Comparison of ENCODE assay signal across 19 cellular contexts in genomic region chr2:46999857-47000678, GRCh38. TPM values are rescaled to one million over a fixed set of nuclear protein-coding genes. Genes with fewer than 3 reads are reported as not detected.
DNase-seq lines count a peak whose midpoint lies in the region; ATAC-seq and TF ChIP-seq lines count a peak whose summit lies in the region.
"Had no signal": no experiment of that assay in that cellular context is flagged by ENCODE, and none has a peak within 500 bp of the region (broad histone marks: within the 10 kb centered on the region; RNA-seq: fewer than 3 reads in every experiment).

No MANE protein-coding gene starts in this region.

- no peak for ATAC-seq in HG03571 (IDR thresholded peaks at IDR 0.05; ENCODE audit: unreplicated experiment)
- no peak for ATAC-seq in HG02981 (IDR thresholded peaks at IDR 0.05; ENCODE audit: unreplicated experiment)
- ATAC-seq: foreskin keratinocyte, natural killer cell, upper lobe of right lung had no signal

- peaks cover 3% of the 10 kb centered on the region for H4K20me1 ChIP-seq in osteoblast (ENCODE audit: insufficient read depth, low read length)

- H3K79me2 ChIP-seq in osteoblast (ENCODE audit: insufficient read depth, low read length), result no peaks in the 10 kb centered on the region

- no peaks in the 10 kb centered on the region for H3K9me3 ChIP-seq in osteoblast (ENCODE audit: low read depth, low read length)
- H3K9me3 ChIP-seq: upper lobe of right lung had no signal

- H3K27me3 Mint-ChIP-seq in CD14-positive monocyte (ENCODE audit: low read depth in 3 of 3) (peaks cover 0 to 2% (median 2%) of the 10 kb centered on the region in 3 donors), glutamatergic neuron (ENCODE audit: unreplicated experiment) (peaks cover 4% of the 10 kb centered on the region)
- no peaks in the 10 kb centered on the region for H3K27me3 Mint-ChIP-seq in activated T-helper 1 cell treated with anti-CD3 and anti-CD28 coated beads, Interleukin-12 subunit alpha, Interleukin-12 subunit beta, Interleukin-2, Interleukin-4 antibody, amounts not matched to agents 30 ng/mL and 10 ng/mL and 1 ng/mL, durations not matched to agents 14 hours and 24 hours and 36 hours (ENCODE audit: insufficient read depth)
- H3K27me3 Mint-ChIP-seq: activated naive CD4-positive, alpha-beta T cell treated with anti-CD3 and anti-CD28 coated beads, Interleukin-2, amount 50 U/mL, for 24 hours had no signal

- H3K36me3 Mint-ChIP-seq in CD14-positive monocyte (peaks cover 79 to 96% of the 10 kb centered on the region in 2 donors), glutamatergic neuron (ENCODE audit: unreplicated experiment) (peaks cover 6% of the 10 kb centered on the region)
- peaks cover 23% of the 10 kb centered on the region for H3K36me3 Mint-ChIP-seq in activated T-helper 1 cell treated with anti-CD3 and anti-CD28 coated beads, Interleukin-12 subunit alpha, Interleukin-12 subunit beta, Interleukin-2, Interleukin-4 antibody, amounts not matched to agents 30 ng/mL and 10 ng/mL and 1 ng/mL, durations not matched to agents 14 hours and 24 hours and 36 hours (ENCODE audit: low read depth)

- H2AFZ ChIP-seq in osteoblast (ENCODE audit: low read length), result no peak overlapping the region

- no peak overlapping the region for H3K27ac ChIP-seq in osteoblast (ENCODE audit: low read depth, low read length)
- H3K27ac ChIP-seq: foreskin keratinocyte, upper lobe of right lung had no signal

- H3K4me1 Mint-ChIP-seq in CD14-positive monocyte, result peaks cover 19% of the 10 kb centered on the region
- peaks cover 5% of the 10 kb centered on the region for H3K4me1 Mint-ChIP-seq in activated T-helper 1 cell treated with anti-CD3 and anti-CD28 coated beads, Interleukin-12 subunit alpha, Interleukin-12 subunit beta, Interleukin-2, Interleukin-4 antibody, amounts not matched to agents 30 ng/mL and 10 ng/mL and 1 ng/mL, durations not matched to agents 14 hours and 24 hours and 36 hours (ENCODE audit: low read depth)
- peaks cover 19% of the 10 kb centered on the region for H3K4me1 Mint-ChIP-seq in glutamatergic neuron (ENCODE audit: low read depth, unreplicated experiment)
- H3K4me1 Mint-ChIP-seq: activated naive CD4-positive, alpha-beta T cell treated with anti-CD3 and anti-CD28 coated beads, Interleukin-2, amount 50 U/mL, for 24 hours had no signal

- peaks cover 16% of the 10 kb centered on the region for H3K4me1 ChIP-seq in osteoblast (ENCODE audit: insufficient read depth, low read length)
- H3K4me1 ChIP-seq: upper lobe of right lung had no signal

- no peaks in the 10 kb centered on the region for H3K9me3 Mint-ChIP-seq in CD14-positive monocyte
- no peaks in the 10 kb centered on the region for H3K9me3 Mint-ChIP-seq in activated T-helper 1 cell treated with anti-CD3 and anti-CD28 coated beads, Interleukin-12 subunit alpha, Interleukin-12 subunit beta, Interleukin-2, Interleukin-4 antibody, amounts not matched to agents 30 ng/mL and 10 ng/mL and 1 ng/mL, durations not matched to agents 14 hours and 24 hours and 36 hours
- peaks cover 4% of the 10 kb centered on the region for H3K9me3 Mint-ChIP-seq in glutamatergic neuron (ENCODE audit: unreplicated experiment)
- H3K9me3 Mint-ChIP-seq: activated naive CD4-positive, alpha-beta T cell treated with anti-CD3 and anti-CD28 coated beads, Interleukin-2, amount 50 U/mL, for 24 hours; natural killer cell had no signal

- intact Hi-C loops in CD14-positive monocyte (cut with micrococcal nuclease), result no loop called here
- intact Hi-C loops in activated T-helper 1 cell treated with anti-CD3 and anti-CD28 coated beads, Interleukin-12 subunit alpha, Interleukin-12 subunit beta, Interleukin-2, Interleukin-4 antibody, amounts not matched to agents 30 ng/mL and 10 ng/mL and 1 ng/mL, durations not matched to agents 14 hours and 24 hours and 36 hours (cut with micrococcal nuclease), result no loop called here

- no peak overlapping the region for H3K4me3 ChIP-seq in osteoblast (ENCODE audit: insufficient read depth, low read length)
- H3K4me3 ChIP-seq: lung, upper lobe of right lung had no signal

- H3K36me3 ChIP-seq in osteoblast (ENCODE audit: insufficient read depth, low read length), result peaks cover 64% of the 10 kb centered on the region

- H3K27ac Mint-ChIP-seq in CD14-positive monocyte (peak overlapping the region; percentile 19 to 92 (median 82)), glutamatergic neuron (ENCODE audit: unreplicated experiment) (peak overlapping the region; percentile 64)
- peak overlapping the region; percentile 46 for H3K27ac Mint-ChIP-seq in activated T-helper 1 cell treated with anti-CD3 and anti-CD28 coated beads, Interleukin-12 subunit alpha, Interleukin-12 subunit beta, Interleukin-2, Interleukin-4 antibody, amounts not matched to agents 30 ng/mL and 10 ng/mL and 1 ng/mL, durations not matched to agents 14 hours and 24 hours and 36 hours
- H3K27ac Mint-ChIP-seq: activated naive CD4-positive, alpha-beta T cell treated with anti-CD3 and anti-CD28 coated beads, Interleukin-2, amount 50 U/mL, for 24 hours; natural killer cell had no signal

- no peak overlapping the region for H3K4me2 ChIP-seq in osteoblast (ENCODE audit: insufficient read depth, low read length)

- H3K4me3 Mint-ChIP-seq in CD14-positive monocyte, result no peak overlapping the region
- no peak overlapping the region for H3K4me3 Mint-ChIP-seq in activated T-helper 1 cell treated with anti-CD3 and anti-CD28 coated beads, Interleukin-12 subunit alpha, Interleukin-12 subunit beta, Interleukin-2, Interleukin-4 antibody, amounts not matched to agents 30 ng/mL and 10 ng/mL and 1 ng/mL, durations not matched to agents 14 hours and 24 hours and 36 hours
- H3K4me3 Mint-ChIP-seq in glutamatergic neuron (ENCODE audit: unreplicated experiment), result no peak overlapping the region
- H3K4me3 Mint-ChIP-seq: activated naive CD4-positive, alpha-beta T cell treated with anti-CD3 and anti-CD28 coated beads, Interleukin-2, amount 50 U/mL, for 24 hours; natural killer cell had no signal

- TF ChIP-seq CTCF in CD14-positive monocyte (IDR thresholded peaks at IDR 0.05) (no peak), glutamatergic neuron (IDR thresholded peaks at IDR 0.05; ENCODE audit: partially characterized antibody, unreplicated experiment) (no peak), osteoblast (IDR thresholded peaks at IDR 0.05; ENCODE audit: extremely low read depth, low read depth, low read length) (no peak)

- DNase-seq in CD14-positive monocyte (ENCODE audit: low spot score) (no peak), glutamatergic neuron (no peak), osteoblast (ENCODE audit: insufficient read length, low spot score, missing footprints) (peak; percentile 47), islet precursor cell (no peak)
- no peak for DNase-seq in activated T-helper 1 cell treated with anti-CD3 and anti-CD28 coated beads, Interleukin-12 subunit alpha, Interleukin-12 subunit beta, Interleukin-2, Interleukin-4 antibody, amounts not matched to agents 30 ng/mL and 10 ng/mL and 1 ng/mL, durations not matched to agents 14 hours and 24 hours and 36 hours (ENCODE audit: low spot score)
- no peak for DNase-seq in activated CD4-positive, alpha-beta T cell treated with anti-CD3 and anti-CD28 coated beads, Interleukin-2, amount 50 U/mL, for 48 hours
- DNase-seq: activated CD4-positive, alpha-beta T cell treated with anti-CD3 and anti-CD28 coated beads for 1 hour; central memory CD4-positive, alpha-beta T cell; foreskin keratinocyte; natural killer cell; NCI-H2107; NCI-H774; retina; stimulated activated CD4-positive, alpha-beta T cell treated with anti-CD3 and anti-CD28 coated beads, Interleukin-2, amount 100 ng/mL, for 24 hours; upper lobe of right lung had no signal

- no peaks in the 10 kb centered on the region for H3K27me3 ChIP-seq in osteoblast (ENCODE audit: insufficient read depth, low read length)
- H3K27me3 ChIP-seq: foreskin keratinocyte, upper lobe of right lung had no signal

RNA-seq across cellular contexts. Expression of gene TTC7A, which starts 59.0 kb away (rescaled TPM):
- polyA plus RNA-seq in CD14-positive monocyte, result 10 to 100 TPM; 43.2 to 52.5 TPM
- total RNA-seq in activated T-helper 1 cell treated with anti-CD3 and anti-CD28 coated beads, Interleukin-12 subunit alpha, Interleukin-12 subunit beta, Interleukin-2, Interleukin-4 antibody, amounts not matched to agents 30 ng/mL and 10 ng/mL and 1 ng/mL, durations not matched to agents 14 hours and 24 hours and 36 hours, result 72.5 and 77.2 TPM in 2 replicates
- total RNA-seq in glutamatergic neuron (ENCODE audit: unreplicated experiment) (4.2 TPM), osteoblast (41.0 and 44.5 TPM in 2 replicates)
